8 cellular contexts compared by ENCODE assay signal in the genomic region with DNA sequence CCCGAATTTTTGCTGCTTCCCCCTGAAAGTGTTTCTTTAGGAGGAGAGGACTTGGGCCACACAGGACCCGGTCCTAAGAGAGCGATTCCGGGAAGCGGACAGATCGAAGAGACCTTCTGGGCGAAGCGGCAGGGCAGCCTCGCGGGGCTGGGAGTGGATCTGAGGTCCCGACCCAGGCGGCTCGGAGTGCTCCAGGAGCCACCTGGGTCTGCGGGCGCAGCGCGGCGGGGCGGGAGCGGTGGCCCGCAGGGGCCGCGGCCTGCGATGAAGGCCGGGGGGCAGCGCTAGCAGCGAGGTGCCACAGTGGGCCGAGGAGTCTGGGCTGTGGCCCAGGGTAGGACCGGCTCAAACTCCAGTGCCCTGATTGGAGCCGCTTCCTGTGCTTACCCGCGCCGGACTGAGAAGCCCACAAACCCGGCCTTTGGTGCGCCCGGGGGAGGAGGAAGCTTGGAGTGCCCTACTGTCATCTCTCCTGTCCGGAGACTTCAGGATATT. TPM values are rescaled to one million over a fixed set of nuclear protein-coding genes. Genes with fewer than 3 reads are reported as not detected.
DNase-seq lines count a peak whose midpoint lies in the region; ATAC-seq and TF ChIP-seq lines count a peak whose summit lies in the region.

No MANE protein-coding gene starts in this region.

- H3K9me3 ChIP-seq in effector memory CD4-positive, alpha-beta T cell (ENCODE audit: control insufficient read depth, low read length) = no peaks in the 10 kb centered on the region
- H3K9me3 ChIP-seq in mucosa of rectum (ENCODE audit: control insufficient read depth in 2 of 2, low read length in 2 of 2) (no peaks in the 10 kb centered on the region), upper lobe of left lung (no peaks in the 10 kb centered on the region)

- peak overlapping the region; percentile 41 to 65 for H3K9ac ChIP-seq in mucosa of rectum (ENCODE audit: low read depth in 1 of 2, low read length in 2 of 2)

- H3K27ac Mint-ChIP-seq in activated naive CD4-positive, alpha-beta T cell treated with anti-CD3 and anti-CD28 coated beads for 36 hours = no peak overlapping the region

- H3K27me3 Mint-ChIP-seq in activated naive CD4-positive, alpha-beta T cell treated with anti-CD3 and anti-CD28 coated beads for 36 hours (ENCODE audit: low read depth) = peaks cover 55% of the 10 kb centered on the region

- H3K4me1 Mint-ChIP-seq in activated naive CD4-positive, alpha-beta T cell treated with anti-CD3 and anti-CD28 coated beads for 36 hours (ENCODE audit: low read depth) = peaks cover 15% of the 10 kb centered on the region

- 0 to 4% methylated on average over 12 to 20 of the region's 37 CpGs for WGBS in upper lobe of left lung, 2 donors

- H3K36me3 ChIP-seq in effector memory CD4-positive, alpha-beta T cell (ENCODE audit: control insufficient read depth, insufficient read depth, low read length) = no peaks in the 10 kb centered on the region
- H3K36me3 ChIP-seq in mucosa of rectum (ENCODE audit: control insufficient read depth in 2 of 2, insufficient read depth in 2 of 2, low read length in 2 of 2) (no peaks in the 10 kb centered on the region), upper lobe of left lung (no peaks in the 10 kb centered on the region)

- H3K4me3 Mint-ChIP-seq in activated naive CD4-positive, alpha-beta T cell treated with anti-CD3 and anti-CD28 coated beads for 36 hours = peak overlapping the region; percentile 79

- peaks cover 43% of the 10 kb centered on the region for H3K27me3 ChIP-seq in effector memory CD4-positive, alpha-beta T cell (replicated peaks; ENCODE audit: control insufficient read depth, insufficient read depth, low read length, poor library complexity, severe bottlenecking)
- H3K27me3 ChIP-seq in mucosa of rectum (ENCODE audit: control insufficient read depth in 2 of 2, insufficient read depth in 2 of 2, low read length in 2 of 2) (peaks cover 29 to 58% of the 10 kb centered on the region in 2 donors), upper lobe of left lung (peaks cover 0 to 24% (median 15%) of the 10 kb centered on the region in 4 donors)

- DNase-seq in activated naive CD4-positive, alpha-beta T cell treated with anti-CD3 and anti-CD28 coated beads for 36 hours = no peak
- no peak for DNase-seq in activated naive CD4-positive, alpha-beta T cell (lab: John Stamatoyannopoulos, UW)
- DNase-seq in effector memory CD4-positive, alpha-beta T cell = no peak
- DNase-seq in upper lobe of left lung = peak in 1 of 2 donors; percentile 79

- H3K27ac ChIP-seq in effector memory CD4-positive, alpha-beta T cell (ENCODE audit: insufficient read depth, low read length, poor library complexity, severe bottlenecking) = no peak overlapping the region
- H3K27ac ChIP-seq in mucosa of rectum (ENCODE audit: low read depth in 2 of 2, low read length in 2 of 2) (peak overlapping the region; percentile 56 to 64), upper lobe of left lung (peak overlapping the region; percentile 80 to 88 (median 86))

- H3K36me3 Mint-ChIP-seq in activated naive CD4-positive, alpha-beta T cell treated with anti-CD3 and anti-CD28 coated beads for 36 hours (ENCODE audit: low read depth) = no peaks in the 10 kb centered on the region

- TF ChIP-seq EP300 in upper lobe of left lung (IDR thresholded peaks at IDR 0.05) = no peak

- peaks cover 18% of the 10 kb centered on the region for H3K4me1 ChIP-seq in effector memory CD4-positive, alpha-beta T cell (ENCODE audit: control insufficient read depth, insufficient read depth, low read length, poor library complexity, severe bottlenecking)
- H3K4me1 ChIP-seq in mucosa of rectum (ENCODE audit: control insufficient read depth in 2 of 2, insufficient read depth in 2 of 2, low read length in 2 of 2) = peaks cover 8 to 13% of the 10 kb centered on the region in 2 donors
- peaks cover 18 to 29% (median 24%) of the 10 kb centered on the region in 4 donors for H3K4me1 ChIP-seq in upper lobe of left lung

- CTCF ChIA-PET in activated naive CD4-positive, alpha-beta T cell treated with anti-CD3 and anti-CD28 coated beads for 36 hours (lab: Charles Lee) = interaction anchor here (1.1 kb wide), 1 partner anchor 179 kb away, joined by 4 read pairs; no protein-coding TSS in a partner anchor

- H3K9me3 Mint-ChIP-seq in activated naive CD4-positive, alpha-beta T cell treated with anti-CD3 and anti-CD28 coated beads for 36 hours = no peaks in the 10 kb centered on the region

- no peak for TF ChIP-seq CTCF in upper lobe of left lung (IDR thresholded peaks at IDR 0.05)

- peak overlapping the region; percentile 75 for H3K4me3 ChIP-seq in effector memory CD4-positive, alpha-beta T cell (ENCODE audit: insufficient read depth, low read depth, low read length, poor library complexity, severe bottlenecking)
- H3K4me3 ChIP-seq in mucosa of rectum (ENCODE audit: low read length in 2 of 2) (peak overlapping the region; percentile 64 to 74), upper lobe of left lung (peak overlapping the region in 3 of 4 donors; percentile 48 to 61 (median 61))

- no peak for TF ChIP-seq POLR2A in upper lobe of left lung (IDR thresholded peaks at IDR 0.05)

- ATAC-seq in upper lobe of left lung (ENCODE audit: low FRiP score in 2 of 2) (no peak), HG02981 (IDR thresholded peaks at IDR 0.05; ENCODE audit: unreplicated experiment) (no peak), GM21423 (IDR thresholded peaks at IDR 0.05; ENCODE audit: unreplicated experiment) (no peak), GM21717 (IDR thresholded peaks at IDR 0.05; ENCODE audit: unreplicated experiment) (no peak)

- intact Hi-C loops in activated naive CD4-positive, alpha-beta T cell treated with anti-CD3 and anti-CD28 coated beads for 36 hours (cut with micrococcal nuclease) = loop anchor here (10.0 kb wide), 1 partner anchor 718 kb away; the partner anchor contains the start of gene HYLS1

RNA-seq across cellular contexts. Expression of gene PKNOX2, which starts 1.8 kb away (rescaled TPM):
- total RNA-seq in activated naive CD4-positive, alpha-beta T cell treated with anti-CD3 and anti-CD28 coated beads for 36 hours = not detected
- total RNA-seq in upper lobe of left lung = 10 to 100 TPM in 2 of 6 donors, 1 to 10 TPM in 4; 2.9 to 15.5 (median 8.4) TPM

RNA-seq across cellular contexts. Expression of gene TMEM218, which starts 55.0 kb away (rescaled TPM):
- total RNA-seq in activated naive CD4-positive, alpha-beta T cell treated with anti-CD3 and anti-CD28 coated beads for 36 hours = 10 to 100 TPM; 11.5 to 12.6 TPM
- total RNA-seq in upper lobe of left lung = 10 to 100 TPM; 11.1 to 25.1 (median 17.3) TPM
